ENCODE assay signal across 11 cellular contexts in the genomic region with DNA sequence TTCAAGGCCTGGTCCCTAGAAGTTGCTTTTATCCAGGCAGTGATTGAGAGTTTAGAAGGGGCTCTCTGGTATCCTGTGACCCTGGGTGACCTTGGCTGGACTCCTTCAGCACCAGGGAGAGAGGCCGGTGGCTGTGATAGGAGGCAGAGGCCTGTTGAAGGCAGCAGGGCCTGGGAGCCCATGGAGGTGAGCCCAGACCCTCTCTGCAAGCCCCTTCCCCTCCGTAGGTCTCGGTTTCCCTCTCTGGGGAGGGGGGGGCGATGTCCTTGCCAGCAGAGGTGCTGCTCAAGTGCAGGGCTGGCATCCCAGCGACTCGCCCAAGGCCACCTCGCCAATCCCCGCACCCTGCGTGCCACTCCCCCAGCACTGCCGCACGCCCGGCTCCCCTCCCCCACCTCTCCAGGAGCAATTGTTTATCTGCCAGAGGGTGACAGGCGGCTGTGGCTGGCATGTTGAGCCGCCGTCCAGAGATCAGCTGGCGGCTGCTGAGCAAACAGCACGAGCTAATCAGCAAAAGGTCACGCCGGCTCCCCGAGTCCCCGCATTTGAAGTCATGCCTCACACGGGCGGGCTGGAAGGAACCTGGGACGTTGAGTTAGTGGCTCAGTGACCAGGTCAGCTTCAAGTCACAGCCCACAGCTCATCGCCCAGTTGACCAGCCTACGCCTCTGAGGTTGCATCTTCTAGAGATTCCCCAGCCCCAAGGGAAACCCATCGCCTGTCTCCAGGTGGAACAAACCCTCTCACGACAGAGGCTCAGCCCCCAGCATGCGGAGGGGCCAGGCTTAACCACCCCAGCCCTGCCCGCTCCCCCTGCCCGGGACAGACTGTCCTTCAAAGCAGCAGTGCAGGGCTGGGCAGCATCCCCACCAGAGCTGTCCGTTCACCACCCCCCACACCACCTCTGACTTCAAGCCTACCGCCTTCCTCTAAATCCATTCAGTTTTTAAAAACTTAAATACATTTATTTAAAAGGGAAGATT. TPM values are rescaled to one million over a fixed set of nuclear protein-coding genes. Genes with fewer than 3 reads are reported as not detected.
A peak's percentile ranks its signal among the peaks of the same experiment; 100 is the strongest.
DNase-seq lines count a peak whose midpoint lies in the region; ATAC-seq and TF ChIP-seq lines count a peak whose summit lies in the region.
"Had no signal": no experiment of that assay in that cellular context is flagged by ENCODE, and none has a peak within 500 bp of the region (broad histone marks: within the 10 kb centered on the region; RNA-seq: fewer than 3 reads in every experiment).

No MANE protein-coding gene starts in this region.

- H3K9me3 Mint-ChIP-seq in GM23338 (peaks cover 19% of the 10 kb centered on the region), neural crest cell (peaks cover 2% of the 10 kb centered on the region)

- H3K36me3 Mint-ChIP-seq in GM23338 (ENCODE audit: low read depth) (peaks cover 17% of the 10 kb centered on the region; the same call in 2 of the 3 replicates), neural crest cell (ENCODE audit: low read depth) (peaks cover 6% of the 10 kb centered on the region)

- peaks cover 3% of the 10 kb centered on the region; the same call in 1 of the 2 replicates for H3K36me3 ChIP-seq in GM23338 (ENCODE audit: insufficient read depth)
- H3K36me3 ChIP-seq: upper lobe of left lung had no signal

- no peak for TF ChIP-seq CTCF in GM23338 (conservative IDR thresholded peaks at IDR 0.05; ENCODE audit: low read depth in 2 of 2)
- no peak for TF ChIP-seq CTCF in neural crest cell (conservative IDR thresholded peaks at IDR 0.05)

- H3K4me3 Mint-ChIP-seq in GM23338: no peak overlapping the region
- no peak overlapping the region for H3K4me3 Mint-ChIP-seq in neural crest cell

- peak; percentile 85 for ATAC-seq in GM23338
- no peak for ATAC-seq in HG02571 (IDR thresholded peaks at IDR 0.05; ENCODE audit: unreplicated experiment)
- ATAC-seq in stimulated activated naive CD8-positive, alpha-beta T cell treated with anti-CD3 and anti-CD28 coated beads, Interleukin-15, Interleukin-2, amounts not matched to agents 100 U/mL and 50 U/mL, for 24 hours: no peak

- H3K4me1 ChIP-seq in GM23338 (ENCODE audit: insufficient read depth): peaks cover 23% of the 10 kb centered on the region

- H3K27ac Mint-ChIP-seq in GM23338 (no peak overlapping the region), neural crest cell (ENCODE audit: unreplicated experiment) (no peak overlapping the region)

- H3K27me3 ChIP-seq in GM23338 (ENCODE audit: insufficient read depth): no peaks in the 10 kb centered on the region

- H3K4me3 ChIP-seq in GM23338: no peak overlapping the region; the same call in 1 of the 2 replicates
- H3K4me3 ChIP-seq: upper lobe of left lung had no signal

- no peaks in the 10 kb centered on the region for H4K20me1 ChIP-seq in GM23338 (replicated peaks; ENCODE audit: insufficient read depth)

- DNase-seq in GM23338 (ENCODE audit: low spot score) (peak; percentile 73), NCI-H345 treated with DMSO at 0.1 percent for 48 hours (lab: John Stamatoyannopoulos, UW; ENCODE audit: unreplicated experiment) (peak; percentile 40), epidermal melanocyte (ENCODE audit: insufficient read length, low spot score) (peak; percentile 9), neural crest cell (ENCODE audit: low read depth, low spot score) (peak; percentile 19), T1000 (lab: John Stamatoyannopoulos, UW) (no peak), GF-D8 (lab: John Stamatoyannopoulos, UW) (no peak)
- DNase-seq in stimulated activated naive CD8-positive, alpha-beta T cell treated with anti-CD3 and anti-CD28 coated beads, Interleukin-15, Interleukin-2, amounts not matched to agents 100 U/mL and 50 U/mL, for 24 hours: no peak
- DNase-seq: activated CD8-positive, alpha-beta memory T cell treated with anti-CD3 and anti-CD28 coated beads for 24 hours; MV-4-11 had no signal

- peak overlapping the region; percentile 57 for H3K4me2 ChIP-seq in GM23338

- peaks cover 19% of the 10 kb centered on the region for H3K27me3 Mint-ChIP-seq in GM23338 (ENCODE audit: insufficient read depth, low read depth, poor library complexity)
- H3K27me3 Mint-ChIP-seq in neural crest cell (ENCODE audit: low read depth): no peaks in the 10 kb centered on the region

- H3K27ac ChIP-seq in GM23338 (ENCODE audit: low read depth): no peak overlapping the region
- H3K27ac ChIP-seq: upper lobe of left lung had no signal

- H2AFZ ChIP-seq in GM23338: no peak overlapping the region

- no peaks in the 10 kb centered on the region for H3K9me2 ChIP-seq in GM23338 (ENCODE audit: insufficient read depth)

- H3F3A ChIP-seq in GM23338 (replicated peaks; ENCODE audit: low read depth): no peaks in the 10 kb centered on the region

- no peaks in the 10 kb centered on the region for H3K79me2 ChIP-seq in GM23338 (replicated peaks; ENCODE audit: insufficient read depth)

- peaks cover 40% of the 10 kb centered on the region for H3K4me1 Mint-ChIP-seq in GM23338
- H3K4me1 Mint-ChIP-seq in neural crest cell: peaks cover 26% of the 10 kb centered on the region

TF ChIP-seq in GM23338, 12 proteins besides CTCF, POLR2A, EP300 and RAD21 (continues in another document):
- TF ChIP-seq, protein P1, sequence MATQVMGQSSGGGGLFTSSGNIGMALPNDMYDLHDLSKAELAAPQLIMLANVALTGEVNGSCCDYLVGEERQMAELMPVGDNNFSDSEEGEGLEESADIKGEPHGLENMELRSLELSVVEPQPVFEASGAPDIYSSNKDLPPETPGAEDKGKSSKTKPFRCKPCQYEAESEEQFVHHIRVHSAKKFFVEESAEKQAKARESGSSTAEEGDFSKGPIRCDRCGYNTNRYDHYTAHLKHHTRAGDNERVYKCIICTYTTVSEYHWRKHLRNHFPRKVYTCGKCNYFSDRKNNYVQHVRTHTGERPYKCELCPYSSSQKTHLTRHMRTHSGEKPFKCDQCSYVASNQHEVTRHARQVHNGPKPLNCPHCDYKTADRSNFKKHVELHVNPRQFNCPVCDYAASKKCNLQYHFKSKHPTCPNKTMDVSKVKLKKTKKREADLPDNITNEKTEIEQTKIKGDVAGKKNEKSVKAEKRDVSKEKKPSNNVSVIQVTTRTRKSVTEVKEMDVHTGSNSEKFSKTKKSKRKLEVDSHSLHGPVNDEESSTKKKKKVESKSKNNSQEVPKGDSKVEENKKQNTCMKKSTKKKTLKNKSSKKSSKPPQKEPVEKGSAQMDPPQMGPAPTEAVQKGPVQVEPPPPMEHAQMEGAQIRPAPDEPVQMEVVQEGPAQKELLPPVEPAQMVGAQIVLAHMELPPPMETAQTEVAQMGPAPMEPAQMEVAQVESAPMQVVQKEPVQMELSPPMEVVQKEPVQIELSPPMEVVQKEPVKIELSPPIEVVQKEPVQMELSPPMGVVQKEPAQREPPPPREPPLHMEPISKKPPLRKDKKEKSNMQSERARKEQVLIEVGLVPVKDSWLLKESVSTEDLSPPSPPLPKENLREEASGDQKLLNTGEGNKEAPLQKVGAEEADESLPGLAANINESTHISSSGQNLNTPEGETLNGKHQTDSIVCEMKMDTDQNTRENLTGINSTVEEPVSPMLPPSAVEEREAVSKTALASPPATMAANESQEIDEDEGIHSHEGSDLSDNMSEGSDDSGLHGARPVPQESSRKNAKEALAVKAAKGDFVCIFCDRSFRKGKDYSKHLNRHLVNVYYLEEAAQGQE (IDR thresholded peaks at IDR 0.05; ENCODE audit: unreplicated experiment): peak; percentile 72

RNA-seq across cellular contexts. Expression of a gene that starts 43.7 kb away (rescaled TPM):
- 3.5 and 5.0 TPM in 2 replicates for total RNA-seq in GM23338 (2014; rRNA removed; shearing (Covaris generic))
- 0.08 and 0.09 TPM in 2 replicates for polyA plus RNA-seq in GM23338 (2016; fragmentation: Nextera tagmentation; extraction: Ambion mirVana)
- 8.5 and 9.4 TPM in 2 replicates for total RNA-seq in neural crest cell

Comparison
In these comparisons a context has a peak if more than half of its experiments do, and no peak if none do; other contexts are left out.
1. DNase-seq: peak in GM23338 (single experiment), NCI-H345 treated with DMSO at 0.1 percent for 48 hours (single experiment), epidermal melanocyte (single experiment) and neural crest cell (single experiment); none in T1000 (single experiment), GF-D8 (single experiment) and stimulated activated naive CD8-positive, alpha-beta T cell treated with anti-CD3 and anti-CD28 coated beads, Interleukin-15, Interleukin-2, amounts not matched to agents 100 U/mL and 50 U/mL, for 24 hours (single experiment).